In the genomic region with DNA sequence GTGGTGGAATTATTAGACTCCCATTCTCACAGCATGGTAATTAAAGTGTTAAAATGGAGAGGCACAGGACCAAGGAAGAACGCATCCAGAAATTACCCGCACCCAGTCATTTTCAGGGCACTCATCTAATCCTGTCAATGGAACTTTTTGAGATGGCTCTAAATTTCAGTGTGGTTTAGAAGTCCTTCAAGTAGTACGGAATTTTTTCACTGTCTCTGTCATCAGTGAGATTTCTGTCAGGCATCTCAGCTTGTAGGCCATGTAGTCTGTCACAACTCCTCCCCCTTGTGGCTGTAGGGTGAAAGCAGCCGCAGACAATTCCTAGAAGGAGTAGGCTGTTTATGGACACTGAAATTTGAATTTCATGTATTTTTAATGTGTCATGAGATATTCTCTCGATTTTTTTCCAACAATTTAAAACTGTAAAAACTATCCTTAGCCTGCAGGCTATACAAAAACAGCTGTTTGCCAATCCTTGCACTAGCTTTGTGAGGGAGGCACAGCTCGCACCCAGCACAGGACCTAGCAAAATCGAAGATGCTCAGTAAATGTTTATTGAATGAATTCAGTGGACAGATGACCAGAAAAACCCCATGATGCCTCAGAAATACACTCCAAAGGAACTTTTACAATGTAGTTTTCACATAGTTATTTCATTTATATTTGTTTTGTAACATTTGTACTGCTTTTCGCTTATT, we compare ENCODE assay signal across 1 cellular context.
TF ChIP-seq lines count a peak whose summit lies in the region.

No MANE protein-coding gene starts in this region.

TF ChIP-seq in IMR-90, 13 proteins besides CTCF, POLR2A, EP300 and RAD21:
- peak; percentile 59 for TF ChIP-seq SMC3 (IDR thresholded peaks at IDR 0.05; ENCODE audit: low read depth, low read length)
- TF ChIP-seq BHLHE40 (IDR thresholded peaks at IDR 0.05; ENCODE audit: low read depth, low read length): no peak
